13 cellular contexts compared by ENCODE assay signal in genomic region chr3:193800138-193801043, GRCh38.
"Had no signal": no experiment of that assay in that cellular context is flagged by ENCODE, and none has a peak within 500 bp of the region (broad histone marks: within the 10 kb centered on the region; RNA-seq: fewer than 3 reads in every experiment).

No MANE protein-coding gene starts in this region.

- H3K36me3 ChIP-seq: cardiac muscle cell, ovary, sigmoid colon had no signal

- H3K36me3 Mint-ChIP-seq: activated naive CD4-positive, alpha-beta T cell treated with anti-CD3 and anti-CD28 coated beads, Interleukin-2, amount 10 ng/mL, durations not matched to agents 7 days and 5 days had no signal

- H3K9me3 Mint-ChIP-seq: activated B cell treated with CpG ODN at 0.5 μM for 24 hours; activated CD4-positive, alpha-beta T cell treated with anti-CD3 and anti-CD28 coated beads, Interleukin-2, amount 10 ng/mL, durations not matched to agents 24 days and 14 days; activated naive CD4-positive, alpha-beta T cell treated with anti-CD3 and anti-CD28 coated beads, Interleukin-2, amount 10 ng/mL, durations not matched to agents 7 days and 5 days; activated T-helper 2 cell treated with anti-CD3 and anti-CD28 coated beads, Interferon-gamma antibody, Interleukin-2, Interleukin-4, amounts not matched to agents 10 μg/mL and 5 μg/mL and 100 μg/mL, durations not matched to agents 14 hours and 24 hours and 36 hours; neural crest cell; stimulated activated naive CD8-positive, alpha-beta T cell treated with anti-CD3 and anti-CD28 coated beads, Interleukin-15, Interleukin-2, amounts not matched to agents 100 ng/mL and 50 ng/mL, for 24 hours had no signal

- H3K27me3 ChIP-seq: cardiac muscle cell, ovary, sigmoid colon had no signal

- DNase-seq: activated B cell treated with CpG ODN at 0.5 μM for 24 hours; activated CD4-positive, alpha-beta T cell treated with anti-CD3 and anti-CD28 coated beads, Interleukin-2, amount 10 ng/mL, durations not matched to agents 24 days and 14 days; activated naive CD4-positive, alpha-beta T cell treated with anti-CD3 and anti-CD28 coated beads, Interleukin-2, amount 10 ng/mL, durations not matched to agents 7 days and 5 days; effector CD8-positive, alpha-beta T cell; hippocampal formation; ovary; sigmoid colon; stimulated activated CD4-positive, alpha-beta T cell treated with anti-CD3 and anti-CD28 coated beads, Interleukin-2, amount 100 ng/mL, for 48 hours; T1000 had no signal

- H3K4me3 Mint-ChIP-seq: activated B cell treated with CpG ODN at 0.5 μM for 24 hours; activated CD4-positive, alpha-beta T cell treated with anti-CD3 and anti-CD28 coated beads, Interleukin-2, amount 10 ng/mL, durations not matched to agents 24 days and 14 days; activated naive CD4-positive, alpha-beta T cell treated with anti-CD3 and anti-CD28 coated beads, Interleukin-2, amount 10 ng/mL, durations not matched to agents 7 days and 5 days; neural crest cell; stimulated activated naive CD8-positive, alpha-beta T cell treated with anti-CD3 and anti-CD28 coated beads, Interleukin-15, Interleukin-2, amounts not matched to agents 100 ng/mL and 50 ng/mL, for 24 hours had no signal

- H3K27ac Mint-ChIP-seq: activated B cell treated with CpG ODN at 0.5 μM for 24 hours; activated CD4-positive, alpha-beta T cell treated with anti-CD3 and anti-CD28 coated beads, Interleukin-2, amount 10 ng/mL, durations not matched to agents 24 days and 14 days; activated naive CD4-positive, alpha-beta T cell treated with anti-CD3 and anti-CD28 coated beads, Interleukin-2, amount 10 ng/mL, durations not matched to agents 7 days and 5 days; activated T-helper 2 cell treated with anti-CD3 and anti-CD28 coated beads, Interferon-gamma antibody, Interleukin-2, Interleukin-4, amounts not matched to agents 10 μg/mL and 5 μg/mL and 100 μg/mL, durations not matched to agents 14 hours and 24 hours and 36 hours; stimulated activated naive CD8-positive, alpha-beta T cell treated with anti-CD3 and anti-CD28 coated beads, Interleukin-15, Interleukin-2, amounts not matched to agents 100 ng/mL and 50 ng/mL, for 24 hours had no signal

- H3K27ac ChIP-seq: cardiac muscle cell, ovary, sigmoid colon had no signal

- H3K4me3 ChIP-seq: cardiac muscle cell, ovary, sigmoid colon had no signal

- H3K4me1 Mint-ChIP-seq: activated B cell treated with CpG ODN at 0.5 μM for 24 hours; activated CD4-positive, alpha-beta T cell treated with anti-CD3 and anti-CD28 coated beads, Interleukin-2, amount 10 ng/mL, durations not matched to agents 24 days and 14 days; activated naive CD4-positive, alpha-beta T cell treated with anti-CD3 and anti-CD28 coated beads, Interleukin-2, amount 10 ng/mL, durations not matched to agents 7 days and 5 days had no signal

- H3K9me3 ChIP-seq: ovary, sigmoid colon had no signal
